27 cellular contexts compared by ENCODE assay signal in the genomic region with DNA sequence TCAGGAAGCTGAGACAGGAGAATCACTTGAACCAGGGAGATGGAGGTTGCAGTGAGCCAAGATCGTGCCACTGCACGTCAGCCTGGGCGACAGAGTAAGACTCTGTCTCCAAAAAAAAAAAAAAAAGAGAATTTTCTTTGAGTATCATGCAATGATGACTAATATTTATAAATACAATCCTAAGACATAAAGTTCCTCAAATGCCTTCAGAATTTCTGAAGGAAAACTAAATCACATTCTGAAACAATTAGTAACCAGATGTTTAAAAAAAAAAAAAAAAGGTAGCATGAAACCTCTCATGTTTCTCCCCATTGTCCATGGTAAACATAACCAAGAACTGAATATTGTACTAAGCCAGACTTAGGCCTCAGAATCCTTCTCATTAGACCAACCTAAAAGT. TPM values are rescaled to one million over a fixed set of nuclear protein-coding genes. Genes with fewer than 3 reads are reported as not detected.
DNase-seq lines count a peak whose midpoint lies in the region; ATAC-seq, FAIRE-seq and TF ChIP-seq lines count a peak whose summit lies in the region.
"Had no signal": no experiment of that assay in that cellular context is flagged by ENCODE, and none has a peak within 500 bp of the region (broad histone marks: within the 10 kb centered on the region; RNA-seq: fewer than 3 reads in every experiment).

No MANE protein-coding gene starts in this region.

- no peak overlapping the region for H3K4me3 ChIP-seq in adipocyte (ENCODE audit: low read length)
- H3K4me3 ChIP-seq: lung, sigmoid colon, SK-N-MC, tibial nerve had no signal

- no peak for TF ChIP-seq POLR2A in GM12892 (IDR thresholded peaks at IDR 0.05; ENCODE audit: low read depth, low read length)

- H3K9me3 ChIP-seq in adipocyte (ENCODE audit: control insufficient read depth, low read length), result no peaks in the 10 kb centered on the region
- H3K9me3 ChIP-seq: sigmoid colon, tibial nerve had no signal

- no peak for DNase-seq in activated naive CD8-positive, alpha-beta T cell treated with anti-CD3 and anti-CD28 coated beads for 36 hours
- peak; percentile 76 for DNase-seq in adipocyte (ENCODE audit: low read depth)
- peak; percentile 79 for DNase-seq in fibroblast of peridontal ligament (ENCODE audit: extremely low read depth)
- no peak for DNase-seq in activated T-cell treated with anti-CD3 and anti-CD28 coated beads, Interleukin-2, amount 50 U/mL, for 72 hours
- no peak for DNase-seq in ecto neural progenitor cell (ENCODE audit: low spot score)
- DNase-seq in GM12892 (ENCODE audit: insufficient read length), result no peak
- DNase-seq: 8988T; activated CD4-positive, alpha-beta T cell treated with anti-CD3 and anti-CD28 coated beads, Interleukin-2, amount 10 ng/mL, durations not matched to agents 7 days and 5 days; activated naive CD4-positive, alpha-beta T cell treated with anti-CD3 and anti-CD28 coated beads for 36 hours; activated T-cell treated with anti-CD3 and anti-CD28 coated beads, Interleukin-2, amount 50 U/mL, for 48 hours; central memory CD4-positive, alpha-beta T cell; DMS79; kidney glomerular epithelial cell; NCI-H1092; NCI-H187 treated with DMSO at 0.1 percent for 48 hours; NCI-H226; NCI-H748 treated with DMSO at 0.1 percent for 48 hours; posterior cingulate gyrus; sigmoid colon had no signal

- no peaks in the 10 kb centered on the region for H3K9me3 Mint-ChIP-seq in activated naive CD8-positive, alpha-beta T cell (ENCODE audit: low read depth)
- peaks cover 2% of the 10 kb centered on the region for H3K9me3 Mint-ChIP-seq in activated naive CD8-positive, alpha-beta T cell treated with anti-CD3 and anti-CD28 coated beads for 36 hours
- H3K9me3 Mint-ChIP-seq in activated T-cell treated with anti-CD3 and anti-CD28 coated beads, Interleukin-2, amount 50 U/mL, for 72 hours, result no peaks in the 10 kb centered on the region
- H3K9me3 Mint-ChIP-seq: activated CD4-positive, alpha-beta T cell treated with anti-CD3 and anti-CD28 coated beads, Interleukin-2, amount 10 ng/mL, durations not matched to agents 7 days and 5 days; activated naive CD4-positive, alpha-beta T cell treated with anti-CD3 and anti-CD28 coated beads for 36 hours had no signal

- H3K27ac Mint-ChIP-seq in activated naive CD8-positive, alpha-beta T cell, result peak overlapping the region; percentile 34
- no peak overlapping the region for H3K27ac Mint-ChIP-seq in activated naive CD8-positive, alpha-beta T cell treated with anti-CD3 and anti-CD28 coated beads for 36 hours
- H3K27ac Mint-ChIP-seq in activated T-cell treated with anti-CD3 and anti-CD28 coated beads, Interleukin-2, amount 50 U/mL, for 72 hours, result no peak overlapping the region
- H3K27ac Mint-ChIP-seq: activated CD4-positive, alpha-beta T cell treated with anti-CD3 and anti-CD28 coated beads, Interleukin-2, amount 10 ng/mL, durations not matched to agents 7 days and 5 days; activated naive CD4-positive, alpha-beta T cell treated with anti-CD3 and anti-CD28 coated beads for 36 hours; B cell had no signal

- H3K4me1 Mint-ChIP-seq in activated naive CD8-positive, alpha-beta T cell (ENCODE audit: low read depth), result peaks cover 81% of the 10 kb centered on the region
- peaks cover 71% of the 10 kb centered on the region for H3K4me1 Mint-ChIP-seq in activated naive CD8-positive, alpha-beta T cell treated with anti-CD3 and anti-CD28 coated beads for 36 hours
- peaks cover 84% of the 10 kb centered on the region for H3K4me1 Mint-ChIP-seq in activated T-cell treated with anti-CD3 and anti-CD28 coated beads, Interleukin-2, amount 50 U/mL, for 72 hours (ENCODE audit: low read depth)

- H3K27me3 ChIP-seq in adipocyte (replicated peaks; ENCODE audit: control insufficient read depth, insufficient read depth, low read length), result no peaks in the 10 kb centered on the region
- H3K27me3 ChIP-seq: sigmoid colon, tibial nerve had no signal

- FAIRE-seq in GM12892 (lab: Jason Lieb, UNC), result no peak

- H3K4me3 Mint-ChIP-seq in activated naive CD8-positive, alpha-beta T cell, result no peak overlapping the region
- no peak overlapping the region for H3K4me3 Mint-ChIP-seq in activated naive CD8-positive, alpha-beta T cell treated with anti-CD3 and anti-CD28 coated beads for 36 hours
- no peak overlapping the region for H3K4me3 Mint-ChIP-seq in activated T-cell treated with anti-CD3 and anti-CD28 coated beads, Interleukin-2, amount 50 U/mL, for 72 hours
- H3K4me3 Mint-ChIP-seq: activated CD4-positive, alpha-beta T cell treated with anti-CD3 and anti-CD28 coated beads, Interleukin-2, amount 10 ng/mL, durations not matched to agents 7 days and 5 days; activated naive CD4-positive, alpha-beta T cell treated with anti-CD3 and anti-CD28 coated beads for 36 hours; B cell; neural crest cell had no signal

- no peak for ATAC-seq in GM19023 (IDR thresholded peaks at IDR 0.05; ENCODE audit: unreplicated experiment)
- ATAC-seq in activated T-cell treated with anti-CD3 and anti-CD28 coated beads, Interleukin-2, amount 50 U/mL, for 72 hours (replicated peaks in 1 of 2), result no peak
- ATAC-seq: HCT116 had no signal

- peaks cover 13% of the 10 kb centered on the region for H3K36me3 Mint-ChIP-seq in activated naive CD8-positive, alpha-beta T cell
- peaks cover 33% of the 10 kb centered on the region for H3K36me3 Mint-ChIP-seq in activated naive CD8-positive, alpha-beta T cell treated with anti-CD3 and anti-CD28 coated beads for 36 hours
- H3K36me3 Mint-ChIP-seq in activated T-cell treated with anti-CD3 and anti-CD28 coated beads, Interleukin-2, amount 50 U/mL, for 72 hours (ENCODE audit: insufficient read depth in 2 of 2), result no peaks in the 10 kb centered on the region

- peaks cover 47% of the 10 kb centered on the region for H3K4me1 ChIP-seq in adipocyte (ENCODE audit: control insufficient read depth, insufficient read depth, low read length)

- no peaks in the 10 kb centered on the region for H3K27me3 Mint-ChIP-seq in activated naive CD8-positive, alpha-beta T cell
- H3K27me3 Mint-ChIP-seq in activated naive CD8-positive, alpha-beta T cell treated with anti-CD3 and anti-CD28 coated beads for 36 hours, result no peaks in the 10 kb centered on the region
- H3K27me3 Mint-ChIP-seq in activated T-cell treated with anti-CD3 and anti-CD28 coated beads, Interleukin-2, amount 50 U/mL, for 72 hours (ENCODE audit: low read depth), result no peaks in the 10 kb centered on the region
- H3K27me3 Mint-ChIP-seq: activated CD4-positive, alpha-beta T cell treated with anti-CD3 and anti-CD28 coated beads, Interleukin-2, amount 10 ng/mL, durations not matched to agents 7 days and 5 days had no signal

- no peak overlapping the region for H3K9ac ChIP-seq in adipocyte (ENCODE audit: low read length)

- H3K36me3 ChIP-seq in adipocyte (ENCODE audit: control insufficient read depth, insufficient read depth, low read length, severe bottlenecking), result no peaks in the 10 kb centered on the region
- H3K36me3 ChIP-seq: sigmoid colon, tibial nerve had no signal

RNA-seq across cellular contexts. Expression of a gene that starts 23.1 kb away (rescaled TPM):
- 10 to 100 TPM; 68.0 to 69.9 TPM for total RNA-seq in activated naive CD8-positive, alpha-beta T cell treated with anti-CD3 and anti-CD28 coated beads for 36 hours
- 10 to 100 TPM; 40.0 to 47.5 TPM for total RNA-seq in activated T-cell treated with anti-CD3 and anti-CD28 coated beads, Interleukin-2, amount 50 U/mL, for 72 hours
- polyA plus RNA-seq in GM12892 (2012; ENCODE audit: missing spikeins), result 32.7 TPM

Comparison
In these comparisons a context has a peak if more than half of its experiments do, and no peak if none do; other contexts are left out.
1. DNase-seq: peak in adipocyte (single experiment) and fibroblast of peridontal ligament (single experiment); none in activated naive CD8-positive, alpha-beta T cell treated with anti-CD3 and anti-CD28 coated beads for 36 hours (single experiment), activated T-cell treated with anti-CD3 and anti-CD28 coated beads, Interleukin-2, amount 50 U/mL, for 72 hours (0 of 2), ecto neural progenitor cell (single experiment) and GM12892 (single experiment).